21 cellular contexts compared by ENCODE assay signal in the genomic region with DNA sequence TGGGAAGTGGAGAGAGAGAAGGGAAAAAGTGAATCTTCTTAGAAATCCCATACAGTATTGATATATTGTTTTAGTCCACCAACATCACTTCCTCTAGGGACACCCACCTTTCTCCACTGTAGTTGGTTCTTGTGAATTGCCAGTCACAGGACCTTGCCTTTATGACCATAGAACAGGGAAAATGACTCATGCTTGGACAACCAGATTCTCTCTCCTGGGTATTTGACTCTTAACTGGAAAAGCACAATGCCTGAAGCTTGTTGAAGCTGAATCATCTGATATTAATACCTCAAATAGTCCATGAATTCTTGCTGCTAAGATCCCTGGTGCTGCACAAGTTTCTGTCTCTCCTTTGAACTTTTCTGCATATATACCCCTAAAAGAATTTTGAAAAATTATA. TPM values are rescaled to one million over a fixed set of nuclear protein-coding genes. Genes with fewer than 3 reads are reported as not detected.
DNase-seq lines count a peak whose midpoint lies in the region; ATAC-seq, FAIRE-seq and TF ChIP-seq lines count a peak whose summit lies in the region.
"Had no signal": no experiment of that assay in that cellular context is flagged by ENCODE, and none has a peak within 500 bp of the region (broad histone marks: within the 10 kb centered on the region; RNA-seq: fewer than 3 reads in every experiment).

No MANE protein-coding gene starts in this region.

- H3K9me3 ChIP-seq in astrocyte (ENCODE audit: insufficient read depth, low read depth, low read length): no peaks in the 10 kb centered on the region
- H3K9me3 ChIP-seq: upper lobe of right lung had no signal

- intact Hi-C loops in activated CD4-positive, alpha-beta T cell treated with anti-CD3 and anti-CD28 coated beads, Interleukin-2, amount 10 ng/mL, durations not matched to agents 24 days and 14 days (cut with micrococcal nuclease): no loop called here
- intact Hi-C loops in activated CD8-positive, alpha-beta T cell treated with anti-CD3 and anti-CD28 coated beads for 36 hours (cut with micrococcal nuclease): loop anchor here (10.0 kb wide), 1 partner anchor 158 kb away; no protein-coding TSS in a partner anchor

- no peak overlapping the region for H3K9ac ChIP-seq in astrocyte (ENCODE audit: low read length)

- no peaks in the 10 kb centered on the region for H3K36me3 ChIP-seq in astrocyte (ENCODE audit: insufficient read depth, low read length)
- H3K36me3 ChIP-seq: upper lobe of right lung had no signal

- H3K4me3 ChIP-seq in astrocyte (ENCODE audit: insufficient read depth, low read depth, low read length) (no peak overlapping the region), foreskin fibroblast (ENCODE audit: low read depth in 1 of 2, low read length in 2 of 2) (no peak overlapping the region)
- H3K4me3 ChIP-seq: coronary artery, upper lobe of right lung had no signal

- H3K4me3 Mint-ChIP-seq in activated CD4-positive, alpha-beta T cell treated with anti-CD3 and anti-CD28 coated beads, Interleukin-2, amount 10 ng/mL, durations not matched to agents 24 days and 14 days: no peak overlapping the region
- H3K4me3 Mint-ChIP-seq in astrocyte (ENCODE audit: unreplicated experiment): no peak overlapping the region
- no peak overlapping the region for H3K4me3 Mint-ChIP-seq in activated CD8-positive, alpha-beta T cell treated with anti-CD3 and anti-CD28 coated beads for 36 hours
- H3K4me3 Mint-ChIP-seq: activated CD8-positive, alpha-beta memory T cell treated with anti-CD3 and anti-CD28 coated beads, Interleukin-2, amount 10 ng/mL, durations not matched to agents 7 days and 5 days; immature natural killer cell; nephron; T-helper 2 cell treated with Interferon-gamma antibody and Interleukin-4, amounts not matched to agents 5 μg/mL and 100 μg/mL, for 36 hours had no signal

- no peaks in the 10 kb centered on the region for H3K79me2 ChIP-seq in astrocyte (ENCODE audit: insufficient read depth, low read length)

- no peaks in the 10 kb centered on the region for H3K4me1 Mint-ChIP-seq in activated CD4-positive, alpha-beta T cell treated with anti-CD3 and anti-CD28 coated beads, Interleukin-2, amount 10 ng/mL, durations not matched to agents 24 days and 14 days
- H3K4me1 Mint-ChIP-seq in astrocyte (ENCODE audit: low read depth, unreplicated experiment): peaks cover 6% of the 10 kb centered on the region
- no peaks in the 10 kb centered on the region for H3K4me1 Mint-ChIP-seq in activated CD8-positive, alpha-beta T cell treated with anti-CD3 and anti-CD28 coated beads for 36 hours (ENCODE audit: low read depth)
- H3K4me1 Mint-ChIP-seq: activated CD8-positive, alpha-beta memory T cell treated with anti-CD3 and anti-CD28 coated beads, Interleukin-2, amount 10 ng/mL, durations not matched to agents 7 days and 5 days; immature natural killer cell had no signal

- FAIRE-seq in astrocyte (lab: Jason Lieb, UNC): no peak

- H3K4me2 ChIP-seq in astrocyte (ENCODE audit: low read length): no peak overlapping the region

- H2AFZ ChIP-seq in astrocyte (ENCODE audit: low read depth, low read length): no peak overlapping the region

- DNase-seq in activated CD4-positive, alpha-beta T cell treated with anti-CD3 and anti-CD28 coated beads, Interleukin-2, amount 10 ng/mL, durations not matched to agents 24 days and 14 days: peak; percentile 40
- DNase-seq in activated CD4-positive, alpha-beta T cell treated with anti-CD3 and anti-CD28 coated beads for 4 hours: no peak
- peak; percentile 52 for DNase-seq in astrocyte (ENCODE audit: low read depth)
- peak; percentile 7 to 18 for DNase-seq in foreskin fibroblast
- DNase-seq in stromal cell of bone marrow (ENCODE audit: low read depth): peak; percentile 90
- no peak for DNase-seq in retina
- DNase-seq in activated CD8-positive, alpha-beta T cell treated with anti-CD3 and anti-CD28 coated beads for 36 hours: no peak
- no peak for DNase-seq in putamen (ENCODE audit: low spot score)
- DNase-seq: activated CD8-positive, alpha-beta memory T cell treated with anti-CD3 and anti-CD28 coated beads, Interleukin-2, amount 10 ng/mL, durations not matched to agents 7 days and 5 days; activated effector memory CD4-positive, alpha-beta T cell treated with Interleukin-2 at 50 U/mL for 16 hours; immature natural killer cell; NCI-H187 treated with DMSO at 0.1 percent for 48 hours; SHP77 treated with DMSO at 0.1 percent for 48 hours; stimulated activated naive CD8-positive, alpha-beta T cell treated with anti-CD3 and anti-CD28 coated beads, Interleukin-15, Interleukin-2, amounts not matched to agents 100 U/mL and 50 U/mL, for 24 hours; upper lobe of right lung had no signal

- CTCF ChIA-PET in activated CD8-positive, alpha-beta T cell treated with anti-CD3 and anti-CD28 coated beads for 36 hours (lab: Charles Lee): interaction anchor here (1.0 kb wide), 1 partner anchor 72 kb away, joined by 3 read pairs; no protein-coding TSS in a partner anchor

- no peak for ATAC-seq in activated CD8-positive, alpha-beta T cell treated with anti-CD3 and anti-CD28 coated beads for 36 hours
- ATAC-seq: activated CD8-positive, alpha-beta memory T cell treated with anti-CD3 and anti-CD28 coated beads, Interleukin-2, amount 10 ng/mL, durations not matched to agents 7 days and 5 days; stimulated activated naive CD8-positive, alpha-beta T cell treated with anti-CD3 and anti-CD28 coated beads, Interleukin-15, Interleukin-2, amounts not matched to agents 100 U/mL and 50 U/mL, for 24 hours; upper lobe of right lung had no signal

- H3K27me3 Mint-ChIP-seq in activated CD4-positive, alpha-beta T cell treated with anti-CD3 and anti-CD28 coated beads, Interleukin-2, amount 10 ng/mL, durations not matched to agents 24 days and 14 days: peaks cover 15% of the 10 kb centered on the region
- H3K27me3 Mint-ChIP-seq in astrocyte (ENCODE audit: low read depth, unreplicated experiment): peaks cover 3% of the 10 kb centered on the region
- peaks cover 10% of the 10 kb centered on the region for H3K27me3 Mint-ChIP-seq in activated CD8-positive, alpha-beta T cell treated with anti-CD3 and anti-CD28 coated beads for 36 hours

- H3K27me3 ChIP-seq in astrocyte (ENCODE audit: insufficient read depth, low read length): peaks cover under 1% of the 10 kb centered on the region
- H3K27me3 ChIP-seq: upper lobe of right lung had no signal

- no peaks in the 10 kb centered on the region for H3K36me3 Mint-ChIP-seq in activated CD4-positive, alpha-beta T cell treated with anti-CD3 and anti-CD28 coated beads, Interleukin-2, amount 10 ng/mL, durations not matched to agents 24 days and 14 days (ENCODE audit: low read depth)
- no peaks in the 10 kb centered on the region for H3K36me3 Mint-ChIP-seq in astrocyte (ENCODE audit: low read depth, unreplicated experiment)
- no peaks in the 10 kb centered on the region for H3K36me3 Mint-ChIP-seq in activated CD8-positive, alpha-beta T cell treated with anti-CD3 and anti-CD28 coated beads for 36 hours (ENCODE audit: low read depth)

- no peak overlapping the region for H3K27ac ChIP-seq in astrocyte (ENCODE audit: low read depth, low read length)
- H3K27ac ChIP-seq: 22Rv1, C4-2B, coronary artery, upper lobe of right lung had no signal

- no peaks in the 10 kb centered on the region for H4K20me1 ChIP-seq in astrocyte (ENCODE audit: insufficient read depth, low read length)

- H3K9me3 Mint-ChIP-seq in activated CD4-positive, alpha-beta T cell treated with anti-CD3 and anti-CD28 coated beads, Interleukin-2, amount 10 ng/mL, durations not matched to agents 24 days and 14 days: no peaks in the 10 kb centered on the region
- H3K9me3 Mint-ChIP-seq in astrocyte (ENCODE audit: unreplicated experiment): peaks cover 2% of the 10 kb centered on the region
- H3K9me3 Mint-ChIP-seq in activated CD8-positive, alpha-beta T cell treated with anti-CD3 and anti-CD28 coated beads for 36 hours: no peaks in the 10 kb centered on the region
- H3K9me3 Mint-ChIP-seq: T-helper 2 cell treated with Interferon-gamma antibody and Interleukin-4, amounts not matched to agents 5 μg/mL and 100 μg/mL, for 36 hours had no signal

- no peak overlapping the region for H3K27ac Mint-ChIP-seq in activated CD4-positive, alpha-beta T cell treated with anti-CD3 and anti-CD28 coated beads, Interleukin-2, amount 10 ng/mL, durations not matched to agents 24 days and 14 days
- no peak overlapping the region for H3K27ac Mint-ChIP-seq in astrocyte (ENCODE audit: unreplicated experiment)
- H3K27ac Mint-ChIP-seq in activated CD8-positive, alpha-beta T cell treated with anti-CD3 and anti-CD28 coated beads for 36 hours: no peak overlapping the region
- H3K27ac Mint-ChIP-seq: activated CD8-positive, alpha-beta memory T cell treated with anti-CD3 and anti-CD28 coated beads, Interleukin-2, amount 10 ng/mL, durations not matched to agents 7 days and 5 days; immature natural killer cell; T-helper 2 cell treated with Interferon-gamma antibody and Interleukin-4, amounts not matched to agents 5 μg/mL and 100 μg/mL, for 36 hours had no signal

- no peaks in the 10 kb centered on the region for H3K4me1 ChIP-seq in astrocyte (ENCODE audit: insufficient read depth, low read length)
- H3K4me1 ChIP-seq: upper lobe of right lung had no signal

- POLR2A ChIA-PET in activated CD8-positive, alpha-beta T cell treated with anti-CD3 and anti-CD28 coated beads for 36 hours (lab: Charles Lee): no interaction called here

- TF ChIP-seq CTCF in astrocyte (IDR thresholded peaks at IDR 0.05; ENCODE audit: insufficient read depth, low read depth, low read length) (no peak), foreskin fibroblast (IDR thresholded peaks at IDR 0.05; ENCODE audit: low read depth, low read length) (no peak)
- no peak for TF ChIP-seq CTCF in activated CD8-positive, alpha-beta T cell treated with anti-CD3 and anti-CD28 coated beads for 36 hours (IDR thresholded peaks at IDR 0.05)

RNA-seq across cellular contexts. Expression of a gene that starts 32.5 kb away (rescaled TPM):
- not detected in 2 replicates for total RNA-seq in activated CD4-positive, alpha-beta T cell treated with anti-CD3 and anti-CD28 coated beads, Interleukin-2, amount 10 ng/mL, durations not matched to agents 24 days and 14 days
- total RNA-seq in astrocyte: not detected in 2 replicates
- total RNA-seq in activated CD8-positive, alpha-beta T cell treated with anti-CD3 and anti-CD28 coated beads for 36 hours: under 1 TPM in 1 of 2 experiments, not detected in 1; 0.05 TPM
- total RNA-seq: activated CD8-positive, alpha-beta memory T cell treated with anti-CD3 and anti-CD28 coated beads, Interleukin-2, amount 10 ng/mL, durations not matched to agents 7 days and 5 days; NCI-H460; upper lobe of right lung had no signal

Comparison
In these comparisons a context has a peak if more than half of its experiments do, and no peak if none do; other contexts are left out.
1. DNase-seq: peak in activated CD4-positive, alpha-beta T cell treated with anti-CD3 and anti-CD28 coated beads, Interleukin-2, amount 10 ng/mL, durations not matched to agents 24 days and 14 days (single experiment), astrocyte (single experiment), foreskin fibroblast (2 of 2) and stromal cell of bone marrow (single experiment); none in activated CD4-positive, alpha-beta T cell treated with anti-CD3 and anti-CD28 coated beads for 4 hours (0 of 2), retina (single experiment), activated CD8-positive, alpha-beta T cell treated with anti-CD3 and anti-CD28 coated beads for 36 hours (single experiment) and putamen (single experiment).